In genomic region chr10:97334370-97335175, GRCh38 we compare ENCODE assay signal across 8 cellular contexts. TPM values are rescaled to one million over a fixed set of nuclear protein-coding genes. Genes with fewer than 3 reads are reported as not detected.
DNase-seq lines count a peak whose midpoint lies in the region; ATAC-seq lines count a peak whose summit lies in the region.

FRAT2 (minus strand) TSS chr10:97334729; CDS start chr10:97334572, 157 bp downstream.

- H3K4me1 ChIP-seq in CD4-positive, alpha-beta memory T cell (ENCODE audit: insufficient read depth, low read length), result peaks cover 35% of the 10 kb centered on the region
- peaks cover 1% of the 10 kb centered on the region for H3K4me1 ChIP-seq in mesendoderm (ENCODE audit: control insufficient read depth, low read depth, low read length)

- CTCF ChIA-PET in CD4-positive, alpha-beta memory T cell (lab: Charles Lee; ENCODE audit: partially characterized antibody), result interaction anchor here (0.9 to 5.6 kb wide), 2 partner anchors 15 to 56 kb away, joined by 5 to 31 read pairs; partner anchors contain the start of gene FRAT1
- CTCF ChIA-PET in activated CD8-positive, alpha-beta memory T cell treated with anti-CD3 and anti-CD28 coated beads, Interleukin-2, amount 10 ng/mL, durations not matched to agents 7 days and 5 days (lab: Charles Lee), result interaction anchor here (1.5 to 5.1 kb wide), 4 partner anchors 9 to 56 kb away, joined by 3 to 35 read pairs (median 10); partner anchors contain the start of gene FRAT1

- peak within 1 kb of the TSS; percentile 98 for H3K27ac ChIP-seq in CD4-positive, alpha-beta memory T cell (ENCODE audit: low read depth, low read length)
- peak within 1 kb of the TSS; percentile 72 for H3K27ac ChIP-seq in mesendoderm (ENCODE audit: low read depth, low read length)

- H3K56ac ChIP-seq in mesendoderm (ENCODE audit: low read length), result peak within 1 kb of the TSS; percentile 92

- no peak within 1 kb of the TSS for H2AK5ac ChIP-seq in mesendoderm (ENCODE audit: low read length)

- H3K4me3 Mint-ChIP-seq in CD4-positive, alpha-beta memory T cell, result peak within 1 kb of the TSS; percentile 88 to 95 (median 92)
- peak within 1 kb of the TSS; percentile 77 for H3K4me3 Mint-ChIP-seq in activated CD8-positive, alpha-beta memory T cell treated with anti-CD3 and anti-CD28 coated beads, Interleukin-2, amount 10 ng/mL, durations not matched to agents 7 days and 5 days
- peak within 1 kb of the TSS; percentile 89 to 93 for H3K4me3 Mint-ChIP-seq in effector memory CD8-positive, alpha-beta T cell

- H3K36me3 Mint-ChIP-seq in CD4-positive, alpha-beta memory T cell, result peaks cover 9 to 20% of the 10 kb centered on the region in 2 donors
- peaks cover 12% of the 10 kb centered on the region for H3K36me3 Mint-ChIP-seq in activated CD8-positive, alpha-beta memory T cell treated with anti-CD3 and anti-CD28 coated beads, Interleukin-2, amount 10 ng/mL, durations not matched to agents 7 days and 5 days
- H3K36me3 Mint-ChIP-seq in effector memory CD8-positive, alpha-beta T cell (ENCODE audit: insufficient read depth), result peaks cover 26% of the 10 kb centered on the region

- peaks cover 6% of the 10 kb centered on the region for H3K79me2 ChIP-seq in mesendoderm (ENCODE audit: control insufficient read depth, insufficient read depth, low read length)

- H3K36me3 ChIP-seq in CD4-positive, alpha-beta memory T cell (ENCODE audit: insufficient read depth, low read length), result peaks cover 4% of the 10 kb centered on the region
- no peaks in the 10 kb centered on the region for H3K36me3 ChIP-seq in mesendoderm (ENCODE audit: control insufficient read depth, insufficient read depth, low read length)

- H3K4me3 ChIP-seq in CD4-positive, alpha-beta memory T cell (ENCODE audit: low read length in 2 of 2), result peak within 1 kb of the TSS; percentile 64 to 67
- peak within 1 kb of the TSS; percentile 57 for H3K4me3 ChIP-seq in mesendoderm (ENCODE audit: low read length)

- ATAC-seq in GM19397 (IDR thresholded peaks at IDR 0.05; ENCODE audit: unreplicated experiment) (peak; percentile 84), HG03558 (IDR thresholded peaks at IDR 0.05; ENCODE audit: extremely low read depth, unreplicated experiment) (peak; percentile 66)
- peak; percentile 89 for ATAC-seq in activated CD8-positive, alpha-beta memory T cell treated with anti-CD3 and anti-CD28 coated beads, Interleukin-2, amount 10 ng/mL, durations not matched to agents 7 days and 5 days
- peak; percentile 86 for ATAC-seq in effector memory CD8-positive, alpha-beta T cell (replicated peaks)

- peak within 1 kb of the TSS; percentile 88 for H2BK120ac ChIP-seq in mesendoderm (ENCODE audit: low read depth, low read length)

- peak within 1 kb of the TSS; percentile 25 for H3K23ac ChIP-seq in mesendoderm (ENCODE audit: low read length)

- POLR2A ChIA-PET in CD4-positive, alpha-beta memory T cell (lab: Charles Lee; ENCODE audit: partially characterized antibody), result interaction anchor here (1.1 to 8.7 kb wide), 7 partner anchors 9 to 91 kb away, joined by 3 to 265 read pairs (median 11); partner anchors contain the start of genes ARHGAP19, FRAT1, PGAM1 and RRP12

- DNase-seq in CD4-positive, alpha-beta memory T cell, result peak; percentile 86 to 95 (median 92)
- DNase-seq in NOMO-1 (lab: John Stamatoyannopoulos, UW; ENCODE audit: unreplicated experiment in 2 of 2), result peak; percentile 84 to 92
- DNase-seq in activated CD8-positive, alpha-beta memory T cell treated with anti-CD3 and anti-CD28 coated beads, Interleukin-2, amount 10 ng/mL, durations not matched to agents 7 days and 5 days, result peak; percentile 89
- peak; percentile 83 to 90 (median 85) for DNase-seq in effector memory CD8-positive, alpha-beta T cell
- peak; percentile 94 for DNase-seq in mesendoderm
- DNase-seq in stimulated activated CD8-positive, alpha-beta memory T cell treated with anti-CD3 and anti-CD28 coated beads, Interleukin-12 subunit alpha, Interleukin-12 subunit beta, amount 100 ng/mL, for 24 hours (ENCODE audit: extremely low read depth), result peak; percentile 73

- peaks cover 0 to 1% of the 10 kb centered on the region in 2 donors for H3K27me3 Mint-ChIP-seq in CD4-positive, alpha-beta memory T cell
- peaks cover 23% of the 10 kb centered on the region for H3K27me3 Mint-ChIP-seq in activated CD8-positive, alpha-beta memory T cell treated with anti-CD3 and anti-CD28 coated beads, Interleukin-2, amount 10 ng/mL, durations not matched to agents 7 days and 5 days
- no peaks in the 10 kb centered on the region for H3K27me3 Mint-ChIP-seq in effector memory CD8-positive, alpha-beta T cell

- peak within 1 kb of the TSS; percentile 89 for H2BK5ac ChIP-seq in mesendoderm (ENCODE audit: low read length)

- H3K4ac ChIP-seq in mesendoderm (ENCODE audit: low read depth, low read length), result peak within 1 kb of the TSS; percentile 92

- intact Hi-C loops in CD4-positive, alpha-beta memory T cell (cut with micrococcal nuclease), result loop anchor here (1.0 to 2.0 kb wide), 5 partner anchors 14 to 1640 kb away; partner anchors contain the start of genes ARHGAP19, MMS19, RRP12 and UBTD1

- H3K4me1 Mint-ChIP-seq in CD4-positive, alpha-beta memory T cell, result peaks cover 26 to 44% (median 34%) of the 10 kb centered on the region in 4 donors
- peaks cover 31% of the 10 kb centered on the region for H3K4me1 Mint-ChIP-seq in activated CD8-positive, alpha-beta memory T cell treated with anti-CD3 and anti-CD28 coated beads, Interleukin-2, amount 10 ng/mL, durations not matched to agents 7 days and 5 days
- H3K4me1 Mint-ChIP-seq in effector memory CD8-positive, alpha-beta T cell (ENCODE audit: low read depth in 2 of 2), result peaks cover 27 to 32% of the 10 kb centered on the region in 2 donors

- H3K9me3 Mint-ChIP-seq in CD4-positive, alpha-beta memory T cell, result peaks cover 0 to 2% (median 0%) of the 10 kb centered on the region in 8 donors
- no peaks in the 10 kb centered on the region for H3K9me3 Mint-ChIP-seq in activated CD8-positive, alpha-beta memory T cell treated with anti-CD3 and anti-CD28 coated beads, Interleukin-2, amount 10 ng/mL, durations not matched to agents 7 days and 5 days (ENCODE audit: low read depth)
- H3K9me3 Mint-ChIP-seq in effector memory CD8-positive, alpha-beta T cell, result no peaks in the 10 kb centered on the region

- H3K27ac Mint-ChIP-seq in CD4-positive, alpha-beta memory T cell, result peak within 1 kb of the TSS; percentile 88 to 95 (median 93)
- H3K27ac Mint-ChIP-seq in activated CD8-positive, alpha-beta memory T cell treated with anti-CD3 and anti-CD28 coated beads, Interleukin-2, amount 10 ng/mL, durations not matched to agents 7 days and 5 days, result peak within 1 kb of the TSS; percentile 89
- peak within 1 kb of the TSS; percentile 87 to 90 for H3K27ac Mint-ChIP-seq in effector memory CD8-positive, alpha-beta T cell

- peak within 1 kb of the TSS; percentile 55 for H3K4me2 ChIP-seq in mesendoderm (ENCODE audit: low read length)

- no peak within 1 kb of the TSS for H4K8ac ChIP-seq in mesendoderm (ENCODE audit: low read depth, low read length)

- H3K9ac ChIP-seq in mesendoderm (ENCODE audit: low read length), result peak within 1 kb of the TSS; percentile 73

- WGBS in mesendoderm (ENCODE audit: extremely low coverage, insufficient coverage, low lambda C conversion rate), result no CpG with 5 or more reads among the region's 103 CpGs

- peak within 1 kb of the TSS; percentile 92 for H3K18ac ChIP-seq in mesendoderm (ENCODE audit: low read length)

- H3K79me1 ChIP-seq in mesendoderm (ENCODE audit: low read length), result peaks cover 6% of the 10 kb centered on the region

- no peak within 1 kb of the TSS for H2BK15ac ChIP-seq in mesendoderm (replicated peaks; ENCODE audit: low read depth)

- no peak within 1 kb of the TSS for H4K5ac ChIP-seq in mesendoderm (ENCODE audit: low read length)

- no peaks in the 10 kb centered on the region for H3K9me3 ChIP-seq in CD4-positive, alpha-beta memory T cell (ENCODE audit: control insufficient read depth in 1 of 2, low read length in 2 of 2)

- H3K27me3 ChIP-seq in CD4-positive, alpha-beta memory T cell (ENCODE audit: insufficient read depth, low read length), result no peaks in the 10 kb centered on the region
- H3K27me3 ChIP-seq in mesendoderm (ENCODE audit: insufficient read depth, low read length, poor library complexity), result no peaks in the 10 kb centered on the region

RNA-seq across cellular contexts. Expression of gene FRAT2, which starts in this region (rescaled TPM):
- total RNA-seq in CD4-positive, alpha-beta memory T cell, result 10 to 100 TPM; 28.7 to 30.4 TPM
- polyA plus RNA-seq in CD4-positive, alpha-beta memory T cell, result 10 to 100 TPM; 13.1 to 15.6 TPM
- total RNA-seq in activated CD8-positive, alpha-beta memory T cell treated with anti-CD3 and anti-CD28 coated beads, Interleukin-2, amount 10 ng/mL, durations not matched to agents 7 days and 5 days, result 10 to 100 TPM; 11.4 to 14.4 TPM
- 35.3 TPM for polyA plus RNA-seq in mesendoderm (2013, experiment 1 of 2)
- 36.5 TPM for polyA plus RNA-seq in mesendoderm (2013, experiment 2 of 2)

Comparison
In these comparisons a context has a peak if more than half of its experiments do, and no peak if none do; other contexts are left out.
1. Peak in every context shown above with its lines: DNase-seq, ATAC-seq, H3K4me3 ChIP-seq and H3K27ac ChIP-seq.